Comparison of ENCODE assay signal across 1 cellular context in the genomic region with DNA sequence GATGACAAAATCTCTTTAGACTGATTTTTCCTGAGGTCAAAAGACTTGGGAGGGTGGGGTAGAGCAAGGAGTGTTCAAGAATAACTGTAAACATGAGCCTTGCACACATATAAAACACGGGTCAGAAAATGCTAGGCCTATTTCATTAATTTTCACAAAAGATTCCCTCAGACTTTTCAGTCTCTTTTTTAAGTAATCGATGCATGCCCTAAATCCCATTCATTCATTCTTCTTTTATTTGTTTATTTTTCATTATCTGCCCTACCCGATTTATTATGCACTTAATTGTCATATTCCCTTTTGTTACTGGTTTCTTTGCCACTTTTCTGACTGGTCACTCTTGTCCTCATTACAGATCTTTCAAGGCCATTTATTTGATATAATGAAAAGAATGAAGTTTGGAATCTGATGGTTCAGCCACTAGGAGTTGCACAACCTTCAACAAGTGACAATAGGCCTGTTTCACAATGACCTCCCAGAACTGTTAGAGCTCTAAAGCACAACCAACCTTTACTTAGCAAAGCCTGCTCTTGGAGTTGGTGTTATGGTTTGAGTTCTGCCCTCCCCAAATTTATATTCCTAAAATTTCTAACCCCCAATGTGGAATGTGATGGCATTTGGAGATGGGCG.
TF ChIP-seq lines count a peak whose summit lies in the region.

No MANE protein-coding gene starts in this region.

TF ChIP-seq in HepG2, 621 proteins besides CTCF, POLR2A, EP300 and RAD21 (continued from another document and continues in another):
- no peak for TF ChIP-seq ZBTB40 (IDR thresholded peaks at IDR 0.05)
- TF ChIP-seq ZBTB40 (CRISPR knock-in tag; IDR thresholded peaks at IDR 0.05), result no peak
- TF ChIP-seq SAFB2 (CRISPR knock-in tag; IDR thresholded peaks at IDR 0.05; ENCODE audit: borderline replicate concordance, low read depth), result no peak
- TF ChIP-seq, protein P1, sequence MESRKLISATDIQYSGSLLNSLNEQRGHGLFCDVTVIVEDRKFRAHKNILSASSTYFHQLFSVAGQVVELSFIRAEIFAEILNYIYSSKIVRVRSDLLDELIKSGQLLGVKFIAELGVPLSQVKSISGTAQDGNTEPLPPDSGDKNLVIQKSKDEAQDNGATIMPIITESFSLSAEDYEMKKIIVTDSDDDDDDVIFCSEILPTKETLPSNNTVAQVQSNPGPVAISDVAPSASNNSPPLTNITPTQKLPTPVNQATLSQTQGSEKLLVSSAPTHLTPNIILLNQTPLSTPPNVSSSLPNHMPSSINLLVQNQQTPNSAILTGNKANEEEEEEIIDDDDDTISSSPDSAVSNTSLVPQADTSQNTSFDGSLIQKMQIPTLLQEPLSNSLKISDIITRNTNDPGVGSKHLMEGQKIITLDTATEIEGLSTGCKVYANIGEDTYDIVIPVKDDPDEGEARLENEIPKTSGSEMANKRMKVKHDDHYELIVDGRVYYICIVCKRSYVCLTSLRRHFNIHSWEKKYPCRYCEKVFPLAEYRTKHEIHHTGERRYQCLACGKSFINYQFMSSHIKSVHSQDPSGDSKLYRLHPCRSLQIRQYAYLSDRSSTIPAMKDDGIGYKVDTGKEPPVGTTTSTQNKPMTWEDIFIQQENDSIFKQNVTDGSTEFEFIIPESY (CRISPR knock-in tag; IDR thresholded peaks at IDR 0.05), result no peak
- TF ChIP-seq TCF12 (IDR thresholded peaks at IDR 0.05), result no peak
- TF ChIP-seq TCF12 (CRISPR knock-in tag; IDR thresholded peaks at IDR 0.05), result no peak
- TF ChIP-seq MZF1 (CRISPR knock-in tag; IDR thresholded peaks at IDR 0.05; ENCODE audit: borderline replicate concordance), result no peak
- no peak for TF ChIP-seq NR2F6 (IDR thresholded peaks at IDR 0.05)
- TF ChIP-seq NR2F6 (CRISPR knock-in tag; IDR thresholded peaks at IDR 0.05), result 0 out of 2 replicates have a peak, but pooled peaks have one; percentile 25
- no peak for TF ChIP-seq ZNF335 (CRISPR knock-in tag; IDR thresholded peaks at IDR 0.05)
- TF ChIP-seq, protein P2, sequence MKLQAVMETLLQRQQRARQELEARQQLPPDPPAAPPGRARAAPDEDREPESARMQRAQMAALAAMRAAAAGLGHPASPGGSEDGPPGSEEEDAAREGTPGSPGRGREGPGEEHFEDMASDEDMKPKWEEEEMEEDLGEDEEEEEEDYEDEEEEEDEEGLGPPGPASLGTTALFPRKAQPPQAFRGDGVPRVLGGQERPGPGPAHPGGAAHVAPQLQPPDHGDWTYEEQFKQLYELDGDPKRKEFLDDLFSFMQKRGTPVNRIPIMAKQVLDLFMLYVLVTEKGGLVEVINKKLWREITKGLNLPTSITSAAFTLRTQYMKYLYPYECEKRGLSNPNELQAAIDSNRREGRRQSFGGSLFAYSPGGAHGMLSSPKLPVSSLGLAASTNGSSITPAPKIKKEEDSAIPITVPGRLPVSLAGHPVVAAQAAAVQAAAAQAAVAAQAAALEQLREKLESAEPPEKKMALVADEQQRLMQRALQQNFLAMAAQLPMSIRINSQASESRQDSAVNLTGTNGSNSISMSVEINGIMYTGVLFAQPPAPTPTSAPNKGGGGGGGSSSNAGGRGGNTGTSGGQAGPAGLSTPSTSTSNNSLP (IDR thresholded peaks at IDR 0.05; ENCODE audit: low read depth, low read length), result peak; percentile 75; the same call in 1 of the 2 replicates
- TF ChIP-seq ZSCAN12 (CRISPR knock-in tag; IDR thresholded peaks at IDR 0.05), result no peak
- TF ChIP-seq, protein P3, sequence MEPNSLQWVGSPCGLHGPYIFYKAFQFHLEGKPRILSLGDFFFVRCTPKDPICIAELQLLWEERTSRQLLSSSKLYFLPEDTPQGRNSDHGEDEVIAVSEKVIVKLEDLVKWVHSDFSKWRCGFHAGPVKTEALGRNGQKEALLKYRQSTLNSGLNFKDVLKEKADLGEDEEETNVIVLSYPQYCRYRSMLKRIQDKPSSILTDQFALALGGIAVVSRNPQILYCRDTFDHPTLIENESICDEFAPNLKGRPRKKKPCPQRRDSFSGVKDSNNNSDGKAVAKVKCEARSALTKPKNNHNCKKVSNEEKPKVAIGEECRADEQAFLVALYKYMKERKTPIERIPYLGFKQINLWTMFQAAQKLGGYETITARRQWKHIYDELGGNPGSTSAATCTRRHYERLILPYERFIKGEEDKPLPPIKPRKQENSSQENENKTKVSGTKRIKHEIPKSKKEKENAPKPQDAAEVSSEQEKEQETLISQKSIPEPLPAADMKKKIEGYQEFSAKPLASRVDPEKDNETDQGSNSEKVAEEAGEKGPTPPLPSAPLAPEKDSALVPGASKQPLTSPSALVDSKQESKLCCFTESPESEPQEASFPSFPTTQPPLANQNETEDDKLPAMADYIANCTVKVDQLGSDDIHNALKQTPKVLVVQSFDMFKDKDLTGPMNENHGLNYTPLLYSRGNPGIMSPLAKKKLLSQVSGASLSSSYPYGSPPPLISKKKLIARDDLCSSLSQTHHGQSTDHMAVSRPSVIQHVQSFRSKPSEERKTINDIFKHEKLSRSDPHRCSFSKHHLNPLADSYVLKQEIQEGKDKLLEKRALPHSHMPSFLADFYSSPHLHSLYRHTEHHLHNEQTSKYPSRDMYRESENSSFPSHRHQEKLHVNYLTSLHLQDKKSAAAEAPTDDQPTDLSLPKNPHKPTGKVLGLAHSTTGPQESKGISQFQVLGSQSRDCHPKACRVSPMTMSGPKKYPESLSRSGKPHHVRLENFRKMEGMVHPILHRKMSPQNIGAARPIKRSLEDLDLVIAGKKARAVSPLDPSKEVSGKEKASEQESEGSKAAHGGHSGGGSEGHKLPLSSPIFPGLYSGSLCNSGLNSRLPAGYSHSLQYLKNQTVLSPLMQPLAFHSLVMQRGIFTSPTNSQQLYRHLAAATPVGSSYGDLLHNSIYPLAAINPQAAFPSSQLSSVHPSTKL (CRISPR knock-in tag; IDR thresholded peaks at IDR 0.05), result peak; percentile 67; the same call in 1 of the 2 replicates
- TF ChIP-seq CBX1 (IDR thresholded peaks at IDR 0.05; ENCODE audit: low read depth), result no peak
- TF ChIP-seq ZNF792 (CRISPR knock-in tag; IDR thresholded peaks at IDR 0.05), result no peak
- no peak for TF ChIP-seq ZNF589 (CRISPR knock-in tag; conservative IDR thresholded peaks at IDR 0.05)
- TF ChIP-seq, protein P4, sequence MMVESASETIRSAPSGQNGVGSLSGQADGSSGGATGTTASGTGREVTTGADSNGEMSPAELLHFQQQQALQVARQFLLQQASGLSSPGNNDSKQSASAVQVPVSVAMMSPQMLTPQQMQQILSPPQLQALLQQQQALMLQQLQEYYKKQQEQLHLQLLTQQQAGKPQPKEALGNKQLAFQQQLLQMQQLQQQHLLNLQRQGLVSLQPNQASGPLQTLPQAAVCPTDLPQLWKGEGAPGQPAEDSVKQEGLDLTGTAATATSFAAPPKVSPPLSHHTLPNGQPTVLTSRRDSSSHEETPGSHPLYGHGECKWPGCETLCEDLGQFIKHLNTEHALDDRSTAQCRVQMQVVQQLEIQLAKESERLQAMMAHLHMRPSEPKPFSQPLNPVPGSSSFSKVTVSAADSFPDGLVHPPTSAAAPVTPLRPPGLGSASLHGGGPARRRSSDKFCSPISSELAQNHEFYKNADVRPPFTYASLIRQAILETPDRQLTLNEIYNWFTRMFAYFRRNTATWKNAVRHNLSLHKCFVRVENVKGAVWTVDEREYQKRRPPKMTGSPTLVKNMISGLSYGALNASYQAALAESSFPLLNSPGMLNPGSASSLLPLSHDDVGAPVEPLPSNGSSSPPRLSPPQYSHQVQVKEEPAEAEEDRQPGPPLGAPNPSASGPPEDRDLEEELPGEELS (CRISPR knock-in tag; IDR thresholded peaks at IDR 0.05), result no peak
- TF ChIP-seq HDAC2 (CRISPR knock-in tag; IDR thresholded peaks at IDR 0.05), result 0 out of 2 replicates have a peak, but pooled peaks have one; percentile 25
- TF ChIP-seq SNAI1 (CRISPR knock-in tag; IDR thresholded peaks at IDR 0.05; ENCODE audit: borderline replicate concordance), result no peak
- no peak for TF ChIP-seq ZNF788 (CRISPR knock-in tag; IDR thresholded peaks at IDR 0.05; ENCODE audit: borderline replicate concordance)
- peak; percentile 53; the same call in 1 of the 2 replicates for TF ChIP-seq NCOR1 (IDR thresholded peaks at IDR 0.05; ENCODE audit: borderline replicate concordance, low read length)
- no peak for TF ChIP-seq NKX3-1 (CRISPR knock-in tag; IDR thresholded peaks at IDR 0.05)
- TF ChIP-seq ZNF562 (CRISPR knock-in tag; IDR thresholded peaks at IDR 0.05; ENCODE audit: borderline replicate concordance), result no peak
- TF ChIP-seq ZNF619 (CRISPR knock-in tag; IDR thresholded peaks at IDR 0.05), result no peak
- peak; percentile 92; the same call in 1 of the 2 replicates for TF ChIP-seq CHD4 (IDR thresholded peaks at IDR 0.05; ENCODE audit: borderline replicate concordance, low read length)
- TF ChIP-seq ZNF292 (CRISPR knock-in tag; IDR thresholded peaks at IDR 0.05; ENCODE audit: borderline replicate concordance, low read depth), result no peak
- no peak for TF ChIP-seq ZNF317 (CRISPR knock-in tag; IDR thresholded peaks at IDR 0.05)
- TF ChIP-seq FOXA3 (CRISPR knock-in tag; IDR thresholded peaks at IDR 0.05), result peak; percentile 51; the same call in 1 of the 2 replicates
- TF ChIP-seq JDP2 (CRISPR knock-in tag; IDR thresholded peaks at IDR 0.05; ENCODE audit: borderline replicate concordance), result no peak
- 0 out of 2 replicates have a peak, but pooled peaks have one; percentile 21 for TF ChIP-seq SAP130 (CRISPR knock-in tag; IDR thresholded peaks at IDR 0.05; ENCODE audit: low read depth)
- peak; percentile 93 for TF ChIP-seq SOX5 (CRISPR knock-in tag; IDR thresholded peaks at IDR 0.05; ENCODE audit: borderline replicate concordance)
- no peak for TF ChIP-seq ZNF512B (CRISPR knock-in tag; IDR thresholded peaks at IDR 0.05; ENCODE audit: borderline replicate concordance)
- no peak for TF ChIP-seq SIX1 (CRISPR knock-in tag; IDR thresholded peaks at IDR 0.05; ENCODE audit: borderline replicate concordance)
- no peak for TF ChIP-seq SP5 (CRISPR knock-in tag; IDR thresholded peaks at IDR 0.05; ENCODE audit: borderline replicate concordance, low read depth)
- no peak for TF ChIP-seq CREB1 (IDR thresholded peaks at IDR 0.05)
- TF ChIP-seq CREB1 (CRISPR knock-in tag; IDR thresholded peaks at IDR 0.05), result 0 out of 2 replicates have a peak, but pooled peaks have one; percentile 28
